In genomic region chr19:50330365-50331078, GRCh38 we compare ENCODE assay signal across 8 cellular contexts. TPM values are rescaled to one million over a fixed set of nuclear protein-coding genes. Genes with fewer than 3 reads are reported as not detected.
A peak's percentile ranks its signal among the peaks of the same experiment; 100 is the strongest.
DNase-seq lines count a peak whose midpoint lies in the region; ATAC-seq and TF ChIP-seq lines count a peak whose summit lies in the region.

No MANE protein-coding gene starts in this region.

- no peak for TF ChIP-seq POLR2A in esophagus muscularis mucosa (IDR thresholded peaks at IDR 0.05; ENCODE audit: low read depth)

- peaks cover 3% of the 10 kb centered on the region for H3K9me3 Mint-ChIP-seq in natural killer cell treated with Interleukin-12 subunit alpha and Interleukin-12 subunit beta and Interleukin-15 and Interleukin-18, amount 100 ng/mL, for 72 hours
- peaks cover 5% of the 10 kb centered on the region for H3K9me3 Mint-ChIP-seq in stimulated activated effector memory CD8-positive, alpha-beta T cell treated with anti-CD3 and anti-CD28 coated beads, Interleukin-12 subunit alpha, Interleukin-12 subunit beta, amount 100 ng/mL, for 72 hours

- ATAC-seq in HG03175 (IDR thresholded peaks at IDR 0.05; ENCODE audit: unreplicated experiment): peak; percentile 27
- ATAC-seq in natural killer cell treated with Interleukin-12 subunit alpha and Interleukin-12 subunit beta and Interleukin-15 and Interleukin-18, amount 100 ng/mL, for 72 hours: peak; percentile 54 to 62
- ATAC-seq in stimulated activated effector memory CD8-positive, alpha-beta T cell treated with anti-CD3 and anti-CD28 coated beads, Interleukin-12 subunit alpha, Interleukin-12 subunit beta, amount 100 ng/mL, for 72 hours: peak; percentile 57

- H3K27me3 Mint-ChIP-seq in natural killer cell treated with Interleukin-12 subunit alpha and Interleukin-12 subunit beta and Interleukin-15 and Interleukin-18, amount 100 ng/mL, for 72 hours: peaks cover 42 to 48% of the 10 kb centered on the region in 2 donors

- peaks cover 25% of the 10 kb centered on the region for H3K36me3 Mint-ChIP-seq in natural killer cell treated with Interleukin-12 subunit alpha and Interleukin-12 subunit beta and Interleukin-15 and Interleukin-18, amount 100 ng/mL, for 72 hours
- H3K36me3 Mint-ChIP-seq in stimulated activated effector memory CD8-positive, alpha-beta T cell treated with anti-CD3 and anti-CD28 coated beads, Interleukin-12 subunit alpha, Interleukin-12 subunit beta, amount 100 ng/mL, for 72 hours: peaks cover 61% of the 10 kb centered on the region

- H3K4me3 Mint-ChIP-seq in natural killer cell treated with Interleukin-12 subunit alpha and Interleukin-12 subunit beta and Interleukin-15 and Interleukin-18, amount 100 ng/mL, for 72 hours: peak overlapping the region; percentile 83
- H3K4me3 Mint-ChIP-seq in stimulated activated effector memory CD8-positive, alpha-beta T cell treated with anti-CD3 and anti-CD28 coated beads, Interleukin-12 subunit alpha, Interleukin-12 subunit beta, amount 100 ng/mL, for 72 hours: peak overlapping the region; percentile 83

- H3K4me1 ChIP-seq in esophagus muscularis mucosa: peaks cover 32 to 78% (median 70%) of the 10 kb centered on the region in 4 donors

- no peak for TF ChIP-seq CTCF in esophagus muscularis mucosa (IDR thresholded peaks at IDR 0.05)

- H3K9me3 ChIP-seq in esophagus muscularis mucosa: no peaks in the 10 kb centered on the region

- peak overlapping the region in 1 of 2 donors; percentile 48 for H3K27ac Mint-ChIP-seq in natural killer cell treated with Interleukin-12 subunit alpha and Interleukin-12 subunit beta and Interleukin-15 and Interleukin-18, amount 100 ng/mL, for 72 hours
- peak overlapping the region; percentile 55 for H3K27ac Mint-ChIP-seq in stimulated activated effector memory CD8-positive, alpha-beta T cell treated with anti-CD3 and anti-CD28 coated beads, Interleukin-12 subunit alpha, Interleukin-12 subunit beta, amount 100 ng/mL, for 72 hours

- WGBS in esophagus muscularis mucosa: 2% methylated on average over 36 of the region's 48 CpGs

- TF ChIP-seq EP300 in esophagus muscularis mucosa (IDR thresholded peaks at IDR 0.05): no peak

- peaks cover 0 to 97% (median 51%) of the 10 kb centered on the region in 4 donors for H3K27me3 ChIP-seq in esophagus muscularis mucosa

- no peaks in the 10 kb centered on the region for H3K36me3 ChIP-seq in esophagus muscularis mucosa

- H3K27ac ChIP-seq in esophagus muscularis mucosa (replicated peaks in 1 of 4): peak overlapping the region; percentile 62 to 82 (median 82)

- peak; percentile 17 for DNase-seq in EL
- DNase-seq in NCI-H748 (lab: John Stamatoyannopoulos, UW; ENCODE audit: unreplicated experiment): peak; percentile 94
- peak; percentile 54 for DNase-seq in activated CD8-positive, alpha-beta memory T cell treated with anti-CD3 and anti-CD28 coated beads, Interleukin-2, amount 50 U/mL, for 24 hours (ENCODE audit: extremely low read depth)
- no peak for DNase-seq in esophagus muscularis mucosa (ENCODE audit: extremely low spot score)
- peak; percentile 71 for DNase-seq in natural killer cell treated with Interleukin-12 subunit alpha and Interleukin-12 subunit beta and Interleukin-15 and Interleukin-18, amount 100 ng/mL, for 72 hours (ENCODE audit: low spot score)
- DNase-seq in stimulated activated effector memory CD8-positive, alpha-beta T cell treated with anti-CD3 and anti-CD28 coated beads, Interleukin-12 subunit alpha, Interleukin-12 subunit beta, amount 100 ng/mL, for 72 hours (ENCODE audit: low spot score in 2 of 2): peak; percentile 63 to 87
- no peak for DNase-seq in NCI-H524 treated with DMSO at 0.1 percent for 48 hours (lab: John Stamatoyannopoulos, UW)

- intact Hi-C loops in esophagus muscularis mucosa (cut with DNase I): no loop called here

- peaks cover 53 to 57% of the 10 kb centered on the region in 2 donors for H3K4me1 Mint-ChIP-seq in natural killer cell treated with Interleukin-12 subunit alpha and Interleukin-12 subunit beta and Interleukin-15 and Interleukin-18, amount 100 ng/mL, for 72 hours (ENCODE audit: low read depth in 2 of 2)
- H3K4me1 Mint-ChIP-seq in stimulated activated effector memory CD8-positive, alpha-beta T cell treated with anti-CD3 and anti-CD28 coated beads, Interleukin-12 subunit alpha, Interleukin-12 subunit beta, amount 100 ng/mL, for 72 hours: peaks cover 88% of the 10 kb centered on the region

- H3K4me3 ChIP-seq in esophagus muscularis mucosa: peak overlapping the region; percentile 35 to 59 (median 46)

RNA-seq across cellular contexts. Expression of gene KCNC3, which starts 1.3 kb away (rescaled TPM):
- under 1 TPM; 0.32 to 0.69 (median 0.37) TPM for total RNA-seq in esophagus muscularis mucosa
- 10 to 100 TPM in 1 of 2 donors, 1 to 10 TPM in 1; 1.9 to 25.8 TPM for total RNA-seq in natural killer cell treated with Interleukin-12 subunit alpha and Interleukin-12 subunit beta and Interleukin-15 and Interleukin-18, amount 100 ng/mL, for 72 hours

RNA-seq across cellular contexts. Expression of gene NAPSA, which starts 34.9 kb away (rescaled TPM):
- 1 to 10 TPM in 2 of 4 donors, under 1 TPM in 2; 0.17 to 3.7 (median 0.81) TPM for total RNA-seq in esophagus muscularis mucosa
- 10 to 100 TPM in 1 of 2 donors, 1 to 10 TPM in 1; 2.4 to 12.4 TPM for total RNA-seq in natural killer cell treated with Interleukin-12 subunit alpha and Interleukin-12 subunit beta and Interleukin-15 and Interleukin-18, amount 100 ng/mL, for 72 hours

RNA-seq across cellular contexts. Expression of gene NR1H2, which starts 45.7 kb away (rescaled TPM):
- 100 to 1,000 TPM; 123 to 224 (median 191) TPM for total RNA-seq in esophagus muscularis mucosa
- total RNA-seq in natural killer cell treated with Interleukin-12 subunit alpha and Interleukin-12 subunit beta and Interleukin-15 and Interleukin-18, amount 100 ng/mL, for 72 hours: 10 to 100 TPM; 84.5 to 91.9 TPM

RNA-seq across cellular contexts. Expression of gene POLD1, which starts 53.6 kb away (rescaled TPM):
- 10 to 100 TPM in 3 of 4 donors, 1 to 10 TPM in 1; 8.8 to 18.0 (median 11.6) TPM for total RNA-seq in esophagus muscularis mucosa
- total RNA-seq in natural killer cell treated with Interleukin-12 subunit alpha and Interleukin-12 subunit beta and Interleukin-15 and Interleukin-18, amount 100 ng/mL, for 72 hours: 100 to 1,000 TPM in 1 of 2 donors, 10 to 100 TPM in 1; 80.0 to 246 TPM

Comparison
In these comparisons a context has a peak if more than half of its experiments do, and no peak if none do; other contexts are left out.
1. DNase-seq: peak in EL (single experiment), NCI-H748 (single experiment), activated CD8-positive, alpha-beta memory T cell treated with anti-CD3 and anti-CD28 coated beads, Interleukin-2, amount 50 U/mL, for 24 hours (single experiment), natural killer cell treated with Interleukin-12 subunit alpha and Interleukin-12 subunit beta and Interleukin-15 and Interleukin-18, amount 100 ng/mL, for 72 hours (single experiment) and stimulated activated effector memory CD8-positive, alpha-beta T cell treated with anti-CD3 and anti-CD28 coated beads, Interleukin-12 subunit alpha, Interleukin-12 subunit beta, amount 100 ng/mL, for 72 hours (2 of 2); none in esophagus muscularis mucosa (single experiment) and NCI-H524 treated with DMSO at 0.1 percent for 48 hours (single experiment).
2. Peak in every context shown above with its lines, with median percentiles within 50 percentile points of each other: ATAC-seq.